ENCODE assay signal across 9 cellular contexts in the genomic region with DNA sequence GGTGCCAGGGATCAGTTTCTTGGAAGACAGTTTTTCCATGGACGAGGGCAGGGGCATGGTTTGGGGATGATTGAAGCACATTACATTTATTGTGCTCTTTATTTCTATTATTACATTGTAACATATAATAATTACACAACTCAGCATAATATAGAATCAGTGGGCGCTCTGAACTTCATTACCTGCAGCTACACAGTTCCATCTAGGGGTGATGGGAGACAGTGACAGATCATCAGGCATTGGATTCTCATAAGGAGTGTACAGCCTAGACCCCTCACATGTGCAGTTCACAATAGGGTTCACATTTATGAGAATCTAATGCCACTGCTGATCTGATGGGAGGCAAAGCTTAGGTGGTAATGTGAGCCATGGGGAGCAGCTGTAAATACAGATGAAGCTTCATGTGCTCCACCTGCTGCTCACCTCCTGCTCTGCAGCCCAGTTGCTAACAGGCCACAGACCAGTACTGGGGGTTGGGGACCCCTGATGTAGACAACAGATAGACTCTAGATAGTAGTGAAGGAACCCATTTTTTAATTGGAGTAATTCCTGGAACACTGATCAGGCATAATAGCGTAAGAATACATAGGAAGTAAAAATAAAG. TPM values are rescaled to one million over a fixed set of nuclear protein-coding genes. Genes with fewer than 3 reads are reported as not detected.
DNase-seq lines count a peak whose midpoint lies in the region; ATAC-seq and TF ChIP-seq lines count a peak whose summit lies in the region.
"Had no signal": no experiment of that assay in that cellular context is flagged by ENCODE, and none has a peak within 500 bp of the region (broad histone marks: within the 10 kb centered on the region; RNA-seq: fewer than 3 reads in every experiment).

No MANE protein-coding gene starts in this region.

- no peak overlapping the region for H3K4me3 ChIP-seq in epithelial cell of proximal tubule (ENCODE audit: low read depth, low read length)

- peak; percentile 41 for TF ChIP-seq RAD21 in Ishikawa (IDR thresholded peaks at IDR 0.05; ENCODE audit: low read depth)

- no peaks in the 10 kb centered on the region for H3K36me3 Mint-ChIP-seq in CD4-positive, alpha-beta T cell (ENCODE audit: low read depth)

- TF ChIP-seq EP300 in Ishikawa (IDR thresholded peaks at IDR 0.05; ENCODE audit: borderline replicate concordance) = no peak

- intact Hi-C loops in CD4-positive, alpha-beta T cell (cut with DNase I, micrococcal nuclease) = no loop called here

- POLR2A ChIA-PET in CD4-positive, alpha-beta T cell (lab: Charles Lee) = no interaction called here

- H3K9me3 Mint-ChIP-seq in CD4-positive, alpha-beta T cell = no peaks in the 10 kb centered on the region

- H3K27me3 Mint-ChIP-seq in CD4-positive, alpha-beta T cell = no peaks in the 10 kb centered on the region
- H3K27me3 Mint-ChIP-seq: central memory CD8-positive, alpha-beta T cell had no signal

- peak; percentile 77 for ATAC-seq in GM18502 (IDR thresholded peaks at IDR 0.05; ENCODE audit: poor library complexity, unreplicated experiment)
- no peak for ATAC-seq in CD4-positive, alpha-beta T cell (ENCODE audit: poor library complexity)

- TF ChIP-seq CTCF in 22Rv1 (IDR thresholded peaks at IDR 0.05) (peak; percentile 56), epithelial cell of proximal tubule (conservative IDR thresholded peaks at IDR 0.05; ENCODE audit: low read depth, low read length) (peak; percentile 82)
- TF ChIP-seq CTCF in CD4-positive, alpha-beta T cell (IDR thresholded peaks at IDR 0.05) = no peak

- CTCF ChIA-PET in CD4-positive, alpha-beta T cell (lab: Charles Lee) = interaction anchor here (1.0 kb wide), 1 partner anchor 9 kb away, joined by 3 read pairs; no protein-coding TSS in a partner anchor

- no peak overlapping the region for H3K27ac ChIP-seq in 22Rv1
- no peak overlapping the region for H3K27ac ChIP-seq in CD4-positive, alpha-beta T cell (ENCODE audit: low read depth, low read length)

- no peaks in the 10 kb centered on the region for H3K4me1 Mint-ChIP-seq in CD4-positive, alpha-beta T cell (ENCODE audit: low read depth)
- H3K4me1 Mint-ChIP-seq: central memory CD8-positive, alpha-beta T cell had no signal

- H3K27me3 ChIP-seq in CD4-positive, alpha-beta T cell (ENCODE audit: control insufficient read depth, insufficient read depth, low read length) = no peaks in the 10 kb centered on the region

- DNase-seq in epithelial cell of proximal tubule (ENCODE audit: low read depth) (no peak), NCI-H1048 (lab: John Stamatoyannopoulos, UW) (no peak), mucosa of gallbladder (ENCODE audit: low spot score) (no peak), NCI-H1436 (lab: John Stamatoyannopoulos, UW) (no peak)
- DNase-seq in CD4-positive, alpha-beta T cell = no peak

- H3K9me3 ChIP-seq in CD4-positive, alpha-beta T cell (ENCODE audit: control insufficient read depth, low read length) = no peaks in the 10 kb centered on the region

- H3K27ac Mint-ChIP-seq in CD4-positive, alpha-beta T cell = no peak overlapping the region

- no peak overlapping the region for H3K4me3 Mint-ChIP-seq in CD4-positive, alpha-beta T cell
- H3K4me3 Mint-ChIP-seq: central memory CD8-positive, alpha-beta T cell had no signal

TF ChIP-seq in Ishikawa, 13 proteins besides CTCF, POLR2A, EP300 and RAD21:
- TF ChIP-seq FOXM1 (IDR thresholded peaks at IDR 0.05; ENCODE audit: borderline replicate concordance, low read depth) = no peak
- no peak for TF ChIP-seq NFIC (IDR thresholded peaks at IDR 0.05)
- TF ChIP-seq CEBPB (IDR thresholded peaks at IDR 0.05) = no peak
- TF ChIP-seq, protein P1, sequence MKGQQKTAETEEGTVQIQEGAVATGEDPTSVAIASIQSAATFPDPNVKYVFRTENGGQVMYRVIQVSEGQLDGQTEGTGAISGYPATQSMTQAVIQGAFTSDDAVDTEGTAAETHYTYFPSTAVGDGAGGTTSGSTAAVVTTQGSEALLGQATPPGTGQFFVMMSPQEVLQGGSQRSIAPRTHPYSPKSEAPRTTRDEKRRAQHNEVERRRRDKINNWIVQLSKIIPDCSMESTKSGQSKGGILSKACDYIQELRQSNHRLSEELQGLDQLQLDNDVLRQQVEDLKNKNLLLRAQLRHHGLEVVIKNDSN (IDR thresholded peaks at IDR 0.05) = no peak
- no peak for TF ChIP-seq EGR1 (IDR thresholded peaks at IDR 0.05)
- no peak for TF ChIP-seq TAF1 (IDR thresholded peaks at IDR 0.05; ENCODE audit: low read depth)
- TF ChIP-seq CREB1 (IDR thresholded peaks at IDR 0.05; ENCODE audit: low read depth) = no peak
- no peak for TF ChIP-seq YY1 (IDR thresholded peaks at IDR 0.05; ENCODE audit: low read depth)
- TF ChIP-seq, protein P2, sequence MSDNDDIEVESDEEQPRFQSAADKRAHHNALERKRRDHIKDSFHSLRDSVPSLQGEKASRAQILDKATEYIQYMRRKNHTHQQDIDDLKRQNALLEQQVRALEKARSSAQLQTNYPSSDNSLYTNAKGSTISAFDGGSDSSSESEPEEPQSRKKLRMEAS (IDR thresholded peaks at IDR 0.05) = no peak
- TF ChIP-seq ZBTB7A (IDR thresholded peaks at IDR 0.05; ENCODE audit: low read depth) = no peak
- no peak for TF ChIP-seq REST (IDR thresholded peaks at IDR 0.05; ENCODE audit: low read depth)
- no peak for TF ChIP-seq TEAD4 (IDR thresholded peaks at IDR 0.05)
- TF ChIP-seq TCF12 (IDR thresholded peaks at IDR 0.05; ENCODE audit: low read depth) = no peak

RNA-seq across cellular contexts. Expression of gene MC4R, which starts 41.5 kb away (rescaled TPM):
- total RNA-seq in epithelial cell of proximal tubule (not detected in 2 replicates), mucosa of gallbladder (not detected)
- not detected for total RNA-seq in CD4-positive, alpha-beta T cell
